In genomic region chr19:50657672-50658437, GRCh38 we compare ENCODE assay signal across 8 cellular contexts. TPM values are rescaled to one million over a fixed set of nuclear protein-coding genes. Genes with fewer than 3 reads are reported as not detected.
DNase-seq lines count a peak whose midpoint lies in the region; TF ChIP-seq lines count a peak whose summit lies in the region.

No MANE protein-coding gene starts in this region.

- H3K4me3 ChIP-seq in HL-60 (replicated peaks; ENCODE audit: insufficient read depth, low read length) (no peak overlapping the region), fibroblast of the aortic adventitia (ENCODE audit: low read depth, low read length) (peak overlapping the region; percentile 60), neural cell (ENCODE audit: low read length) (peak overlapping the region; percentile 76)

- no peaks in the 10 kb centered on the region for H4K20me1 ChIP-seq in neural cell (ENCODE audit: insufficient read depth)

- no peaks in the 10 kb centered on the region for H3K79me2 ChIP-seq in neural cell (replicated peaks; ENCODE audit: insufficient read depth, low read length)

- TF ChIP-seq CTCF in HL-60 (IDR thresholded peaks at IDR 0.05; ENCODE audit: insufficient read depth, low read length) (no peak), fibroblast of the aortic adventitia (IDR thresholded peaks at IDR 0.05; ENCODE audit: insufficient read depth, low read length) (no peak), neural cell (IDR thresholded peaks at IDR 0.05; ENCODE audit: poor library complexity, severe bottlenecking) (no peak)

- no peak for TF ChIP-seq RAD21 in neural cell (conservative IDR thresholded peaks at IDR 0.05)

- peak; percentile 100 for DNase-seq in DMS79 (lab: John Stamatoyannopoulos, UW)
- DNase-seq in HL-60 (ENCODE audit: low read depth in 1 of 2, low spot score in 1 of 2) = peak; percentile 35 to 62
- DNase-seq in SHP77 treated with DMSO at 0.1 percent for 48 hours (lab: John Stamatoyannopoulos, UW) = peak; percentile 99
- peak; percentile 90 for DNase-seq in activated effector memory CD4-positive, alpha-beta T cell treated with anti-CD3 and anti-CD28 coated beads, Interleukin-2, amount 50 U/mL, for 16 hours
- peak; percentile 94 for DNase-seq in fibroblast of the aortic adventitia (ENCODE audit: low read depth)
- peak; percentile 72 for DNase-seq in stimulated activated naive CD4-positive, alpha-beta T cell treated with Interleukin-2 at 50 U/mL for 16 hours (lab: John Stamatoyannopoulos, UW)
- no peak for DNase-seq in HPDE6-E6E7 (ENCODE audit: extremely low spot score)

- no peaks in the 10 kb centered on the region for H3K9me3 ChIP-seq in neural cell (ENCODE audit: low read length)

- peak overlapping the region; percentile 87 for H3K4me2 ChIP-seq in neural cell (ENCODE audit: low read length)

- H3K27ac ChIP-seq in HL-60 (replicated peaks) (no peak overlapping the region), neural cell (ENCODE audit: low read length) (peak overlapping the region; percentile 92)

- peaks cover 13% of the 10 kb centered on the region for H3K27me3 ChIP-seq in HL-60 (ENCODE audit: insufficient read depth, poor library complexity, severe bottlenecking)
- no peaks in the 10 kb centered on the region for H3K27me3 ChIP-seq in neural cell (ENCODE audit: insufficient read depth, low read depth, low read length)

- no peak for TF ChIP-seq EP300 in neural cell (conservative IDR thresholded peaks at IDR 0.05; ENCODE audit: poor library complexity, severe bottlenecking)

- H3F3A ChIP-seq in neural cell (ENCODE audit: insufficient read depth, low read length, poor library complexity, severe bottlenecking) = peaks cover 4% of the 10 kb centered on the region

- peak overlapping the region; percentile 88 for H3K9ac ChIP-seq in neural cell (ENCODE audit: low read length)

- H2AFZ ChIP-seq in neural cell (ENCODE audit: low read depth, low read length) = peak overlapping the region; percentile 23

- H3K36me3 ChIP-seq in neural cell (ENCODE audit: insufficient read depth, low read length) = no peaks in the 10 kb centered on the region

- no peaks in the 10 kb centered on the region for H3K9me2 ChIP-seq in neural cell (ENCODE audit: insufficient read depth, low read length)

TF ChIP-seq in neural cell, 6 proteins besides CTCF, POLR2A, EP300 and RAD21:
- no peak for TF ChIP-seq MXI1 (conservative IDR thresholded peaks at IDR 0.05; ENCODE audit: poor library complexity, severe bottlenecking)
- TF ChIP-seq SMC3 (conservative IDR thresholded peaks at IDR 0.05; ENCODE audit: poor library complexity) = peak; percentile 45
- no peak for TF ChIP-seq REST (IDR thresholded peaks at IDR 0.05; ENCODE audit: borderline replicate concordance)
- peak; percentile 68 for TF ChIP-seq TAF1 (IDR thresholded peaks at IDR 0.05; ENCODE audit: low read depth)
- TF ChIP-seq EZH2 (IDR thresholded peaks at IDR 0.05; ENCODE audit: borderline replicate concordance, insufficient read depth, low read length, poor library complexity, severe bottlenecking) = no peak
- TF ChIP-seq POLR2AphosphoS5 (IDR thresholded peaks at IDR 0.05) = peak; percentile 87

RNA-seq across cellular contexts. Expression of gene C19orf81, which starts 8.6 kb away (rescaled TPM):
- not detected in 2 replicates for total RNA-seq in fibroblast of the aortic adventitia (ENCODE audit: low replicate concordance)
- 17.0 and 28.3 TPM in 2 replicates for polyA plus RNA-seq in neural cell
- polyA minus RNA-seq in neural cell = 2.5 and 4.4 TPM in 2 replicates

RNA-seq across cellular contexts. Expression of gene SYT3, which starts 18.2 kb away (rescaled TPM):
- total RNA-seq in fibroblast of the aortic adventitia (ENCODE audit: low replicate concordance) = 0.09 TPM in 1 of 2 replicates, not detected in the other
- 14.8 and 18.6 TPM in 2 replicates for polyA plus RNA-seq in neural cell
- 25.6 and 26.3 TPM in 2 replicates for polyA minus RNA-seq in neural cell
